In the genomic region with DNA sequence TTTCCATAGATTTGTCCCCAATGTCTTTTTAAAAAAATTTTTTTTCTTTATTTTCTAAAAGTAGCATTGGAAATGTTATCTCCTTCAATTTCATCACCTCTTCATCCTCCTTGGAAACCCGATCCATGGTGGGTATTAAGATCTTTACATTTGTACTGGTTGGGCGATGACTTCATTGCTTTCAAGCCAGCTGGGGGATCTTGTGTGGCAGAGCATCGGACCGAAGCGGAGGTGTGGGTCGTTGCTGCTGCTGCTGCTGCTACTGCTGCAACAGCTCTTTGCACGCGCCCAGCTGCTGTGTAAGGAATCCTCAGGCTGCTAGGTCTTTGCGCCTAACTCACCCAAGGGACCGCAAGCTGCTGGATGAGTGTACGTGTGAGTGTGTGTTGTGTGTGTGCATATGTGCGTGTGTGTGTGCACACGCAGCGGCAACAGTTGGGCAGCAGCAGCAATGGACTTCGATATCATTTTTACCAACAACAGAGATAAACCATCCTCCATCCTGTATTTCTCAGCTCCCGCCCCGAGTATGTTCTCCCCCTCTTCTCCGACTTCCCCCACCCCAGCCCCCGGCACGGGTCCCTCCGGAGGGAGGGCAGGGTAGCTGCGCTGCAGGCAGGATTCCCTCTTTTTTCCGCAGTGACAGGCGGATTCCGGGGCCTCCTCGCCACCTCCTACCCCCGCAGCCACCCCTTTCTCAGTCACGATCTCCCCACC, we compare ENCODE assay signal across 1 cellular context.
TF ChIP-seq lines count a peak whose summit lies in the region.

No MANE protein-coding gene starts in this region.

TF ChIP-seq in K562, 482 proteins besides CTCF, POLR2A, EP300 and RAD21 (continued from another document):
- no peak for TF ChIP-seq SAP30 (IDR thresholded peaks at IDR 0.05; ENCODE audit: borderline replicate concordance, insufficient read depth, low read depth, low read length, poor library complexity, severe bottlenecking)
- TF ChIP-seq SNIP1 (IDR thresholded peaks at IDR 0.05; ENCODE audit: low read depth) = no peak
- TF ChIP-seq SRSF3 (IDR thresholded peaks at IDR 0.05; ENCODE audit: insufficient read depth, low read length) = no peak
- TF ChIP-seq HDAC8 (tag; IDR thresholded peaks at IDR 0.05) = no peak
- no peak for TF ChIP-seq ZNF644 (tag; IDR thresholded peaks at IDR 0.05; ENCODE audit: low read depth)
- TF ChIP-seq, protein P1, sequence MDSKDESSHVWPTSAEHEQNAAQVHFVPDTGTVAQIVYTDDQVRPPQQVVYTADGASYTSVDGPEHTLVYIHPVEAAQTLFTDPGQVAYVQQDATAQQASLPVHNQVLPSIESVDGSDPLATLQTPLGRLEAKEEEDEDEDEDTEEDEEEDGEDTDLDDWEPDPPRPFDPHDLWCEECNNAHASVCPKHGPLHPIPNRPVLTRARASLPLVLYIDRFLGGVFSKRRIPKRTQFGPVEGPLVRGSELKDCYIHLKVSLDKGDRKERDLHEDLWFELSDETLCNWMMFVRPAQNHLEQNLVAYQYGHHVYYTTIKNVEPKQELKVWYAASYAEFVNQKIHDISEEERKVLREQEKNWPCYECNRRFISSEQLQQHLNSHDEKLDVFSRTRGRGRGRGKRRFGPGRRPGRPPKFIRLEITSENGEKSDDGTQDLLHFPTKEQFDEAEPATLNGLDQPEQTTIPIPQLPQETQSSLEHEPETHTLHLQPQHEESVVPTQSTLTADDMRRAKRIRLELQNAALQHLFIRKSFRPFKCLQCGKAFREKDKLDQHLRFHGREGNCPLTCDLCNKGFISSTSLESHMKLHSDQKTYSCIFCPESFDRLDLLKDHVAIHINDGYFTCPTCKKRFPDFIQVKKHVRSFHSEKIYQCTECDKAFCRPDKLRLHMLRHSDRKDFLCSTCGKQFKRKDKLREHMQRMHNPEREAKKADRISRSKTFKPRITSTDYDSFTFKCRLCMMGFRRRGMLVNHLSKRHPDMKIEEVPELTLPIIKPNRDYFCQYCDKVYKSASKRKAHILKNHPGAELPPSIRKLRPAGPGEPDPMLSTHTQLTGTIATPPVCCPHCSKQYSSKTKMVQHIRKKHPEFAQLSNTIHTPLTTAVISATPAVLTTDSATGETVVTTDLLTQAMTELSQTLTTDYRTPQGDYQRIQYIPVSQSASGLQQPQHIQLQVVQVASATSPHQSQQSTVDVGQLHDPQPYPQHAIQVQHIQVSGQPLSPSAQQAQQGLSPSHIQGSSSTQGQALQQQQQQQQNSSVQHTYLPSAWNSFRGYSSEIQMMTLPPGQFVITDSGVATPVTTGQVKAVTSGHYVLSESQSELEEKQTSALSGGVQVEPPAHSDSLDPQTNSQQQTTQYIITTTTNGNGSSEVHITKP (IDR thresholded peaks at IDR 0.05; ENCODE audit: partially characterized antibody) = no peak
- no peak for TF ChIP-seq NR2F6 (CRISPR knock-in tag; IDR thresholded peaks at IDR 0.05)
- TF ChIP-seq CHCHD3 (CRISPR knock-in tag; IDR thresholded peaks at IDR 0.05) = no peak
- no peak for TF ChIP-seq DPF2 (IDR thresholded peaks at IDR 0.05)
- no peak for TF ChIP-seq SMARCA5 (IDR thresholded peaks at IDR 0.05)
- TF ChIP-seq ZNF232 (CRISPR knock-in tag; IDR thresholded peaks at IDR 0.05) = no peak
- no peak for TF ChIP-seq SMAD2 (IDR thresholded peaks at IDR 0.05; ENCODE audit: low read depth, low read length)
- TF ChIP-seq ETS2 (tag; IDR thresholded peaks at IDR 0.05; ENCODE audit: borderline replicate concordance, poor library complexity, severe bottlenecking) = no peak
- no peak for TF ChIP-seq ZNF274 (IDR thresholded peaks at IDR 0.05; ENCODE audit: borderline replicate concordance, low read depth, low read length)
- no peak for TF ChIP-seq CTBP1 (IDR thresholded peaks at IDR 0.05; ENCODE audit: borderline replicate concordance)
- TF ChIP-seq TCFL5 (CRISPR knock-in tag; conservative IDR thresholded peaks at IDR 0.05) = no peak
- no peak for TF ChIP-seq ZNF239 (CRISPR knock-in tag; IDR thresholded peaks at IDR 0.05)
